11 cellular contexts compared by ENCODE assay signal in the genomic region with DNA sequence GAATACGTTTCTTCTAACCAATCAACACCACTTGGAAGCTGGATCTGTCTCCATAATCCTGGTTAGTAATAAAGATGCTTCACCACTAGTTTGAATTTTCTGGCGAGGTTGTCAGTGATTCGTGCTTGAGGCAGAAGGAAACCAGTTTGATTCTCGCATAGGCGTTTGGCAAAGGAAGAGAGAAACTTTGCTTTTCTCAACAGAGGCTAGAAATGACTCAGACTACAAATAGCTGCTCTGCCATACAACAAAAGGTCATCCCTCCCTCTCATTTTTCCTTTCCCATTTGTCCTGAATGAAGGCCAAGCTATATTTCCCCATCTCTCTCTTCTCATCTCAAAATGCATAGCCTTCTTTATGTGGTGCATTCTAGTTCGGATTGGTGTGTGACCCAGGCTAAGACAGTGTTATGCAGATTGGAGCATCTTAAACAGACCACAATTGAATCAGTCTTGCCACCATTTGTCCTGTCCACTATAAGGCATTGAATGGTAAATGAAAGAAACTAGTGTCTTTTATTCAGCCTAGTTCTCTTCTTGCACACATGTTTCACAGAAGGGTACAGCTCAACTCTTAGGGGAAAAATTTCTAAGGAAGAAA.
DNase-seq lines count a peak whose midpoint lies in the region; ATAC-seq lines count a peak whose summit lies in the region.
"Had no signal": no experiment of that assay in that cellular context is flagged by ENCODE, and none has a peak within 500 bp of the region (broad histone marks: within the 10 kb centered on the region; RNA-seq: fewer than 3 reads in every experiment).

No MANE protein-coding gene starts in this region.

- peaks cover 0 to 3% (median 2%) of the 10 kb centered on the region in 3 donors for H3K27me3 Mint-ChIP-seq in immature natural killer cell (ENCODE audit: low read depth in 3 of 3)

- no peak overlapping the region for H3K18ac ChIP-seq in mesenchymal stem cell (ENCODE audit: low read depth in 1 of 2, low read length in 2 of 2)

- H4K8ac ChIP-seq in mesenchymal stem cell (ENCODE audit: low read length): no peak overlapping the region

- ATAC-seq in Right ventricle myocardium inferior (peak; percentile 63), aorta (ENCODE audit: low FRiP score) (peak; percentile 27), GM19395 (IDR thresholded peaks at IDR 0.05; ENCODE audit: unreplicated experiment) (no peak), HG03442 (IDR thresholded peaks at IDR 0.05; ENCODE audit: unreplicated experiment) (no peak)

- H2BK15ac ChIP-seq in mesenchymal stem cell (ENCODE audit: low read depth, poor library complexity, severe bottlenecking): no peak overlapping the region

- H4K91ac ChIP-seq in mesenchymal stem cell (ENCODE audit: low read length): no peak overlapping the region

- H3K4me1 ChIP-seq in mesenchymal stem cell (ENCODE audit: control insufficient read depth, insufficient read depth, low read depth, low read length) (peaks cover 13% of the 10 kb centered on the region), aorta (ENCODE audit: control insufficient read depth in 1 of 2, insufficient read depth in 2 of 2, low read length in 2 of 2) (no peaks in the 10 kb centered on the region)

- no peak overlapping the region for H3K4me2 ChIP-seq in mesenchymal stem cell (ENCODE audit: low read length, poor library complexity, severe bottlenecking)

- peak overlapping the region; percentile 25 for H2BK5ac ChIP-seq in mesenchymal stem cell (ENCODE audit: low read depth, low read length, poor library complexity, severe bottlenecking)

- peak overlapping the region; percentile 46 for H3K27ac ChIP-seq in epithelial cell of prostate
- peak overlapping the region; percentile 81 for H3K27ac ChIP-seq in mesenchymal stem cell (ENCODE audit: low read length, poor library complexity, severe bottlenecking)
- H3K27ac ChIP-seq in aorta (ENCODE audit: low read depth in 1 of 2, low read length in 2 of 2): no peak overlapping the region

- H3K9me3 Mint-ChIP-seq in immature natural killer cell: peaks cover 0 to 14% (median 3%) of the 10 kb centered on the region in 6 donors

- H3K27me3 ChIP-seq in mesenchymal stem cell (ENCODE audit: control insufficient read depth in 1 of 2, insufficient read depth in 1 of 2, low read length in 2 of 2): no peaks in the 10 kb centered on the region
- H3K27me3 ChIP-seq in aorta (ENCODE audit: control insufficient read depth in 1 of 2, insufficient read depth in 2 of 2, low read length in 1 of 2): peaks cover 0 to 4% of the 10 kb centered on the region in 2 donors

- 77% methylated on average over 5 of the region's 6 CpGs for WGBS in mesenchymal stem cell
- 49 to 59% methylated on average over 6 of the region's 6 CpGs for WGBS in aorta, 2 donors

- H2BK12ac ChIP-seq in mesenchymal stem cell (ENCODE audit: low read length in 2 of 2): no peak overlapping the region

- H2BK120ac ChIP-seq in mesenchymal stem cell (ENCODE audit: low read depth, low read length): no peak overlapping the region

- H3K36me3 Mint-ChIP-seq in immature natural killer cell: no peaks in the 10 kb centered on the region

- peak overlapping the region; percentile 83 for H3K9ac ChIP-seq in mesenchymal stem cell (ENCODE audit: low read length)

- no peak overlapping the region for H2AFZ ChIP-seq in mesenchymal stem cell (ENCODE audit: low read depth, low read length)

- no peak overlapping the region for H2AK5ac ChIP-seq in mesenchymal stem cell (ENCODE audit: low read length, severe bottlenecking)

- H3K27ac Mint-ChIP-seq in immature natural killer cell: no peak overlapping the region
- H3K27ac Mint-ChIP-seq: activated T-helper 2 cell treated with anti-CD3 and anti-CD28 coated beads, Interferon-gamma antibody, Interleukin-2, Interleukin-4, amounts not matched to agents 10 μg/mL and 5 μg/mL and 100 μg/mL, durations not matched to agents 14 hours and 24 hours and 36 hours had no signal

- peaks cover 23% of the 10 kb centered on the region for H3K79me1 ChIP-seq in mesenchymal stem cell (replicated peaks; ENCODE audit: low read length, poor library complexity, severe bottlenecking)

- H3K4me3 ChIP-seq in mesenchymal stem cell (ENCODE audit: insufficient read depth in 1 of 2, low read depth in 1 of 2, low read length in 2 of 2) (peak overlapping the region in 1 of 2 experiments; percentile 68), aorta (ENCODE audit: low read length in 2 of 2) (no peak overlapping the region)

- H3K4ac ChIP-seq in mesenchymal stem cell (ENCODE audit: low read depth in 1 of 2, low read length in 2 of 2): no peak overlapping the region

- no peaks in the 10 kb centered on the region for H3K9me3 ChIP-seq in mesenchymal stem cell (ENCODE audit: control insufficient read depth, low read length)
- H3K9me3 ChIP-seq in aorta (ENCODE audit: control insufficient read depth, low read length): no peaks in the 10 kb centered on the region

- H3K36me3 ChIP-seq in mesenchymal stem cell (ENCODE audit: control insufficient read depth in 1 of 2, insufficient read depth in 2 of 2, low read depth in 1 of 2, low read length in 2 of 2) (peaks cover 0 to 4% of the 10 kb centered on the region in 2 experiments), aorta (ENCODE audit: control insufficient read depth in 1 of 2, insufficient read depth in 2 of 2, low read length in 1 of 2) (no peaks in the 10 kb centered on the region)

- H3K14ac ChIP-seq in mesenchymal stem cell (ENCODE audit: low read length in 2 of 2): no peak overlapping the region

- no peak overlapping the region for H3K4me3 Mint-ChIP-seq in immature natural killer cell

- H3K23ac ChIP-seq in mesenchymal stem cell (ENCODE audit: low read length in 2 of 2): no peak overlapping the region

- DNase-seq in Right ventricle myocardium inferior (ENCODE audit: missing footprints) (no peak), cardiac septum (ENCODE audit: low spot score) (no peak), epithelial cell of prostate (ENCODE audit: low read depth, low spot score) (no peak), mesenchymal stem cell (peak; percentile 70), aorta (no peak), immature natural killer cell (no peak)
- DNase-seq: 8988T; effector CD8-positive, alpha-beta T cell had no signal

- no peaks in the 10 kb centered on the region for H3K4me1 Mint-ChIP-seq in immature natural killer cell

- intact Hi-C loops in Right ventricle myocardium inferior (cut with DNase I) (loop anchor here (5.0 kb wide), 1 partner anchor 950 kb away; no protein-coding TSS in a partner anchor), cardiac septum (cut with DNase I) (loop anchor here (5.0 kb wide), 1 partner anchor 290 kb away; no protein-coding TSS in a partner anchor), aorta (cut with DNase I) (no loop called here)

Comparison
In these comparisons a context has a peak if more than half of its experiments do, and no peak if none do; other contexts are left out.
1. ATAC-seq: peak in Right ventricle myocardium inferior (single experiment) and aorta (single experiment); none in GM19395 (single experiment) and HG03442 (single experiment).
2. H3K27ac ChIP-seq: peak in epithelial cell of prostate (single experiment) and mesenchymal stem cell (single experiment); none in aorta (0 of 2).
3. intact Hi-C loops: an anchor here in Right ventricle myocardium inferior (5.0 kb wide) and cardiac septum (5.0 kb wide); none called in aorta.